24 cellular contexts compared by ENCODE assay signal in genomic region chr17:2789700-2790099, GRCh38. TPM values are rescaled to one million over a fixed set of nuclear protein-coding genes. Genes with fewer than 3 reads are reported as not detected.
"Had no signal": no experiment of that assay in that cellular context is flagged by ENCODE, and none has a peak within 500 bp of the region (broad histone marks: within the 10 kb centered on the region; RNA-seq: fewer than 3 reads in every experiment).

No MANE protein-coding gene starts in this region.

- H3K36me3 ChIP-seq: lower lobe of right lung, transverse colon had no signal

- H3K4me3 ChIP-seq: body of pancreas, lower lobe of right lung, mucosa of descending colon, transverse colon had no signal

- H3K27ac Mint-ChIP-seq: activated CD8-positive, alpha-beta memory T cell treated with anti-CD3 and anti-CD28 coated beads, Interleukin-2, amount 10 ng/mL, durations not matched to agents 7 days and 5 days; activated CD8-positive, alpha-beta T cell treated with anti-CD3 and anti-CD28 coated beads for 36 hours; activated naive CD8-positive, alpha-beta T cell treated with anti-CD3 and anti-CD28 coated beads, Interleukin-2, amount 50 U/mL, for 24 hours; T-helper 2 cell treated with Interferon-gamma antibody and Interleukin-4, amounts not matched to agents 5 μg/mL and 100 μg/mL, for 36 hours had no signal

- DNase-seq: activated CD4-positive, alpha-beta T cell treated with anti-CD3 and anti-CD28 coated beads for 48 hours; activated CD4-positive, CD25-positive, alpha-beta regulatory T cell; activated CD8-positive, alpha-beta memory T cell treated with anti-CD3 and anti-CD28 coated beads, Interleukin-2, amount 10 ng/mL, durations not matched to agents 7 days and 5 days; activated CD8-positive, alpha-beta T cell treated with anti-CD3 and anti-CD28 coated beads for 36 hours; activated gamma-delta T cell; activated naive CD4-positive, alpha-beta T cell treated with anti-CD3 and anti-CD28 coated beads, Interleukin-2, amount 50 U/mL, for 16 hours; activated naive CD8-positive, alpha-beta T cell treated with anti-CD3 and anti-CD28 coated beads, Interleukin-2, amount 50 U/mL, for 24 hours; activated T-cell treated with anti-CD3 and anti-CD28 coated beads for 4 hours; anterior cingulate cortex; body of pancreas; effector CD4-positive, alpha-beta T cell; foreskin keratinocyte; kidney; lower lobe of right lung; mesendoderm; mucosa of descending colon; small intestine; transverse colon had no signal

- H3K36me3 Mint-ChIP-seq: activated CD8-positive, alpha-beta memory T cell treated with anti-CD3 and anti-CD28 coated beads, Interleukin-2, amount 10 ng/mL, durations not matched to agents 7 days and 5 days; stimulated activated memory B cell treated with anti-CD40 and anti-IgM and Interleukin-4, amounts not matched to agents 10 μg/mL and 1 μg/mL and 100 μg/mL, for 72 hours had no signal

- H3K4me1 ChIP-seq: body of pancreas, foreskin keratinocyte had no signal

- H3K27ac ChIP-seq: body of pancreas, foreskin keratinocyte, lower lobe of right lung, transverse colon had no signal

- H3K9me3 Mint-ChIP-seq: activated CD8-positive, alpha-beta T cell treated with anti-CD3 and anti-CD28 coated beads for 36 hours; activated naive CD8-positive, alpha-beta T cell treated with anti-CD3 and anti-CD28 coated beads, Interleukin-2, amount 50 U/mL, for 24 hours; dendritic cell treated with granulocyte-macrophage colony-stimulating factor and Interleukin-4, amounts not matched to agents 40 ng/mL and 50 ng/mL, for 4 days; stimulated activated memory B cell treated with anti-CD40 and anti-IgM and Interleukin-4, amounts not matched to agents 10 μg/mL and 1 μg/mL and 100 μg/mL, for 72 hours; T-helper 2 cell treated with Interferon-gamma antibody and Interleukin-4, amounts not matched to agents 5 μg/mL and 100 μg/mL, for 36 hours had no signal

- ATAC-seq: activated CD8-positive, alpha-beta memory T cell treated with anti-CD3 and anti-CD28 coated beads, Interleukin-2, amount 10 ng/mL, durations not matched to agents 7 days and 5 days; activated CD8-positive, alpha-beta T cell treated with anti-CD3 and anti-CD28 coated beads for 36 hours; activated naive CD8-positive, alpha-beta T cell treated with anti-CD3 and anti-CD28 coated beads, Interleukin-2, amount 50 U/mL, for 24 hours; body of pancreas; foreskin keratinocyte; left lobe of liver; lower lobe of right lung; mucosa of descending colon; stimulated activated memory B cell treated with anti-CD40 and anti-IgM and Interleukin-4, amounts not matched to agents 10 μg/mL and 1 μg/mL and 100 μg/mL, for 72 hours had no signal

- H3K27me3 Mint-ChIP-seq: dendritic cell treated with granulocyte-macrophage colony-stimulating factor and Interleukin-4, amounts not matched to agents 40 ng/mL and 50 ng/mL, for 4 days; stimulated activated memory B cell treated with anti-CD40 and anti-IgM and Interleukin-4, amounts not matched to agents 10 μg/mL and 1 μg/mL and 100 μg/mL, for 72 hours had no signal

- H3K9me3 ChIP-seq: body of pancreas, lower lobe of right lung, mucosa of descending colon, transverse colon had no signal

- H3K27me3 ChIP-seq: body of pancreas, transverse colon had no signal

- H3K4me3 Mint-ChIP-seq: activated CD8-positive, alpha-beta memory T cell treated with anti-CD3 and anti-CD28 coated beads, Interleukin-2, amount 10 ng/mL, durations not matched to agents 7 days and 5 days; activated CD8-positive, alpha-beta T cell treated with anti-CD3 and anti-CD28 coated beads for 36 hours; activated naive CD8-positive, alpha-beta T cell treated with anti-CD3 and anti-CD28 coated beads, Interleukin-2, amount 50 U/mL, for 24 hours; dendritic cell treated with granulocyte-macrophage colony-stimulating factor and Interleukin-4, amounts not matched to agents 40 ng/mL and 50 ng/mL, for 4 days; stimulated activated memory B cell treated with anti-CD40 and anti-IgM and Interleukin-4, amounts not matched to agents 10 μg/mL and 1 μg/mL and 100 μg/mL, for 72 hours; T-helper 2 cell treated with Interferon-gamma antibody and Interleukin-4, amounts not matched to agents 5 μg/mL and 100 μg/mL, for 36 hours had no signal

RNA-seq across cellular contexts. Expression of gene CCDC92B, which starts 40.2 kb away (rescaled TPM):
- total RNA-seq: left lobe of liver, omental fat pad, renal cortical epithelial cell had no signal
